In genomic region chr7:142711722-142712616, GRCh38 we compare ENCODE assay signal across 9 cellular contexts. TPM values are rescaled to one million over a fixed set of nuclear protein-coding genes. Genes with fewer than 3 reads are reported as not detected.
DNase-seq lines count a peak whose midpoint lies in the region; ATAC-seq and TF ChIP-seq lines count a peak whose summit lies in the region.
"Had no signal": no experiment of that assay in that cellular context is flagged by ENCODE, and none has a peak within 500 bp of the region (broad histone marks: within the 10 kb centered on the region; RNA-seq: fewer than 3 reads in every experiment).

No MANE protein-coding gene starts in this region.

- DNase-seq in NCI-H1417 (lab: John Stamatoyannopoulos, UW) (peak in 2 of 3 experiments; percentile 21 to 67), NCI-H1417 treated with DMSO at 0.1 percent for 48 hours (lab: John Stamatoyannopoulos, UW) (no peak), HT-29 (ENCODE audit: low spot score) (peak; percentile 61), WERI-Rb-1 (peak; percentile 42), fibroblast of mammary gland (ENCODE audit: low read depth) (peak; percentile 45), DMS153 (lab: John Stamatoyannopoulos, UW) (no peak)
- DNase-seq in stimulated activated CD8-positive, alpha-beta memory T cell treated with anti-CD3 and anti-CD28 coated beads, Interleukin-12 subunit alpha, Interleukin-12 subunit beta, amount 100 ng/mL, for 4 hours (ENCODE audit: low read depth), result peak; percentile 14
- DNase-seq: DND-41 had no signal

- no peak overlapping the region for H3K27ac ChIP-seq in WERI-Rb-1

- ATAC-seq in GM18858 (IDR thresholded peaks at IDR 0.05; ENCODE audit: unreplicated experiment), result no peak

- H3K9me3 ChIP-seq in WERI-Rb-1 (ENCODE audit: severe bottlenecking), result no peaks in the 10 kb centered on the region

- H3K27me3 ChIP-seq in WERI-Rb-1 (ENCODE audit: insufficient read depth, low read depth, severe bottlenecking), result no peaks in the 10 kb centered on the region

- TF ChIP-seq CTCF in WERI-Rb-1 (IDR thresholded peaks at IDR 0.05; ENCODE audit: low read depth, low read length) (peak; percentile 43), fibroblast of mammary gland (conservative IDR thresholded peaks at IDR 0.05; ENCODE audit: control insufficient read depth, insufficient read depth, low read depth, low read length) (peak; percentile 72)

- no peaks in the 10 kb centered on the region for H3K36me3 ChIP-seq in WERI-Rb-1

- no peak overlapping the region for H3K4me3 ChIP-seq in WERI-Rb-1 (ENCODE audit: low read depth, low read length)
- no peak overlapping the region for H3K4me3 ChIP-seq in fibroblast of mammary gland (ENCODE audit: control insufficient read depth, low read depth, low read length)

RNA-seq across cellular contexts. Expression of gene PRSS1, which starts 37.3 kb away (rescaled TPM):
- 3.2 and 3.3 TPM in 2 replicates for total RNA-seq in HT-29 (2014; rRNA removed; shearing (Covaris generic))

RNA-seq across cellular contexts. Expression of gene PRSS2, which starts 58.8 kb away (rescaled TPM):
- 0.79 and 1.3 TPM in 2 replicates for total RNA-seq in HT-29 (2014; rRNA removed; shearing (Covaris generic))

Comparison
In these comparisons a context has a peak if more than half of its experiments do, and no peak if none do; other contexts are left out.
1. DNase-seq: peak in NCI-H1417 (2 of 3), HT-29 (single experiment), WERI-Rb-1 (single experiment), fibroblast of mammary gland (single experiment) and stimulated activated CD8-positive, alpha-beta memory T cell treated with anti-CD3 and anti-CD28 coated beads, Interleukin-12 subunit alpha, Interleukin-12 subunit beta, amount 100 ng/mL, for 4 hours (single experiment); none in NCI-H1417 treated with DMSO at 0.1 percent for 48 hours (single experiment) and DMS153 (single experiment).